Comparison of ENCODE assay signal across 12 cellular contexts in the genomic region with DNA sequence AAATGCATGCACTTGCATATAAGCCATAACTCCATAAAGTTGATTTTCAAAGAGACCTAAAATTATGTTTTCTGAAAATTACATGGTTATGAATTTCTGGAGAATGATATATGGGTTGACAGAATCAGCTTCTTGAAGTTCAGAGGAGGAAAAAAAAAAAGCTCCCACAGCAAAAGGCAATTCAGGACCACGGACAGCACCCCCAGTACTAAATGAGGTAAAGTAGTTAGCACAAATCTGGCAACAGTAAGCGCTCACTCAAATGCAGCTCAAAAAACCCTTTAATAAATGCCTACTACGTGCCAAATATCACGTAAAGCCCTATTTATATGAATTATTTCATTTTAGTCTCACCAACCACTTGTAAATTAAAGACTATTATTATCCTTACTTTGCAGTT.
DNase-seq lines count a peak whose midpoint lies in the region; ATAC-seq, FAIRE-seq and TF ChIP-seq lines count a peak whose summit lies in the region.
"Had no signal": no experiment of that assay in that cellular context is flagged by ENCODE, and none has a peak within 500 bp of the region (broad histone marks: within the 10 kb centered on the region; RNA-seq: fewer than 3 reads in every experiment).

No MANE protein-coding gene starts in this region.

- in situ Hi-C loops in HepG2 (cut with HindIII; ENCODE audit: extremely low pct_ligation_motif_present, low pct_unique_long_range_greater_than_20kb) = no loop called here

- intact Hi-C loops in HepG2 (cut with micrococcal nuclease; ENCODE audit: unreplicated experiment) = no loop called here

- H3K27me3 Mint-ChIP-seq in activated naive CD8-positive, alpha-beta T cell treated with anti-CD3 and anti-CD28 coated beads, Interleukin-2, amount 10 ng/mL, durations not matched to agents 7 days and 5 days = no peaks in the 10 kb centered on the region
- H3K27me3 Mint-ChIP-seq: activated naive CD8-positive, alpha-beta T cell; IgD-negative memory B cell had no signal

- 20% methylated on average over 4 of the region's 4 CpGs for WGBS in HepG2 (ENCODE audit: low lambda C conversion rate)

- no peak overlapping the region for H3K4me3 ChIP-seq in HepG2 (replicated peaks in 1 of 3; ENCODE audit: insufficient read depth in 1 of 3, low read depth in 2 of 3, low read length in 3 of 3)
- H3K4me3 ChIP-seq: transverse colon had no signal

- BruUV-seq in HepG2 (replicated peaks; lab: Mats Ljungman, UMichigan) = no TSS peak

- H3K9me3 Mint-ChIP-seq in activated naive CD8-positive, alpha-beta T cell treated with anti-CD3 and anti-CD28 coated beads, Interleukin-2, amount 10 ng/mL, durations not matched to agents 7 days and 5 days = peaks cover 6% of the 10 kb centered on the region

- no peak for TF ChIP-seq CTCF in HepG2 (CRISPR knock-in tag; IDR thresholded peaks at IDR 0.05)

- H3K4me2 ChIP-seq in HepG2 (ENCODE audit: low read depth, low read length) = no peak overlapping the region

- TF ChIP-seq RAD21 in Ishikawa (IDR thresholded peaks at IDR 0.05; ENCODE audit: low read depth) (no peak), HepG2 (CRISPR knock-in tag; IDR thresholded peaks at IDR 0.05) (no peak)

- no peak overlapping the region for H3K27ac ChIP-seq in HepG2 (ENCODE audit: extremely low read length, insufficient read depth, low read length)
- H3K27ac ChIP-seq: transverse colon had no signal

- no peaks in the 10 kb centered on the region for H3K27me3 ChIP-seq in HepG2 (ENCODE audit: control insufficient read depth in 1 of 2, insufficient read depth in 2 of 2, low read length in 2 of 2)
- H3K27me3 ChIP-seq: transverse colon had no signal

- no peaks in the 10 kb centered on the region for H3K36me3 ChIP-seq in HepG2 (replicated peaks in 1 of 2; ENCODE audit: control insufficient read depth in 1 of 2, insufficient read depth in 2 of 2, low read length in 2 of 2)
- H3K36me3 ChIP-seq: transverse colon had no signal

- H3K9ac ChIP-seq in HepG2 (ENCODE audit: insufficient read depth, low read depth, low read length) = no peak overlapping the region

- no peak overlapping the region for H3K27ac Mint-ChIP-seq in activated naive CD8-positive, alpha-beta T cell treated with anti-CD3 and anti-CD28 coated beads, Interleukin-2, amount 10 ng/mL, durations not matched to agents 7 days and 5 days
- H3K27ac Mint-ChIP-seq: activated naive CD8-positive, alpha-beta T cell; IgD-negative memory B cell had no signal

- ATAC-seq in activated naive CD8-positive, alpha-beta T cell treated with anti-CD3 and anti-CD28 coated beads, Interleukin-2, amount 10 ng/mL, durations not matched to agents 7 days and 5 days (ENCODE audit: low read depth) = no peak
- ATAC-seq in HepG2 (no peak), HG03442 (IDR thresholded peaks at IDR 0.05; ENCODE audit: unreplicated experiment) (no peak), HG02678 (IDR thresholded peaks at IDR 0.05; ENCODE audit: unreplicated experiment) (no peak)

- H3K36me3 Mint-ChIP-seq in activated naive CD8-positive, alpha-beta T cell treated with anti-CD3 and anti-CD28 coated beads, Interleukin-2, amount 10 ng/mL, durations not matched to agents 7 days and 5 days = no peaks in the 10 kb centered on the region
- H3K36me3 Mint-ChIP-seq: activated naive CD8-positive, alpha-beta T cell; IgD-negative memory B cell had no signal

- no peaks in the 10 kb centered on the region for H3K4me1 Mint-ChIP-seq in activated naive CD8-positive, alpha-beta T cell treated with anti-CD3 and anti-CD28 coated beads, Interleukin-2, amount 10 ng/mL, durations not matched to agents 7 days and 5 days
- H3K4me1 Mint-ChIP-seq: IgD-negative memory B cell had no signal

- FAIRE-seq in HepG2 (lab: Jason Lieb, UNC) = peak; percentile 79
- FAIRE-seq: GM12891 had no signal

- POLR2A ChIA-PET in activated naive CD8-positive, alpha-beta T cell treated with anti-CD3 and anti-CD28 coated beads, Interleukin-2, amount 10 ng/mL, durations not matched to agents 7 days and 5 days (lab: Charles Lee) = no interaction called here
- POLR2A ChIA-PET in HepG2 (lab: Yijun Ruan, JAX) = no interaction called here

- peak; percentile 16 for DNase-seq in Ammon's horn (ENCODE audit: low spot score)
- peak; percentile 42 for DNase-seq in activated naive CD8-positive, alpha-beta T cell treated with anti-CD3 and anti-CD28 coated beads, Interleukin-2, amount 10 ng/mL, durations not matched to agents 7 days and 5 days
- peak; percentile 43 for DNase-seq in HepG2 (ENCODE audit: low spot score)
- no peak for DNase-seq in cerebellum (ENCODE audit: low spot score)
- DNase-seq in NCI-H1930 (lab: John Stamatoyannopoulos, UW) = no peak
- DNase-seq: transverse colon had no signal

- no peaks in the 10 kb centered on the region for H3K4me1 ChIP-seq in HepG2 (ENCODE audit: insufficient read depth, low read length)
- H3K4me1 ChIP-seq: transverse colon had no signal

- H3K9me3 ChIP-seq in HepG2 (ENCODE audit: low read length) = no peaks in the 10 kb centered on the region
- H3K9me3 ChIP-seq: transverse colon had no signal

- no peak overlapping the region for H3K4me3 Mint-ChIP-seq in activated naive CD8-positive, alpha-beta T cell treated with anti-CD3 and anti-CD28 coated beads, Interleukin-2, amount 10 ng/mL, durations not matched to agents 7 days and 5 days
- H3K4me3 Mint-ChIP-seq: activated naive CD8-positive, alpha-beta T cell; IgD-negative memory B cell had no signal

- TF ChIP-seq EP300 in Ishikawa (IDR thresholded peaks at IDR 0.05; ENCODE audit: borderline replicate concordance) (no peak), HepG2 (IDR thresholded peaks at IDR 0.05; ENCODE audit: low read depth in 2 of 2, low read length in 2 of 2) (no peak), HepG2 (CRISPR knock-in tag; IDR thresholded peaks at IDR 0.05; ENCODE audit: borderline replicate concordance) (no peak)

- CTCF ChIA-PET in HepG2 (lab: Yijun Ruan, JAX; ENCODE audit: low intra/inter-chr PET ratio, low total read pairs) = no interaction called here

- no peaks in the 10 kb centered on the region for H4K20me1 ChIP-seq in HepG2 (ENCODE audit: insufficient read depth, low read length)

- no peak for TF ChIP-seq POLR2A in HepG2 (IDR thresholded peaks at IDR 0.05; ENCODE audit: insufficient read depth in 1 of 2, low read depth in 2 of 2, low read length in 2 of 2)

- no peak overlapping the region for H2AFZ ChIP-seq in HepG2 (ENCODE audit: low read length)

- H3K79me2 ChIP-seq in HepG2 (ENCODE audit: insufficient read depth, low read length) = no peaks in the 10 kb centered on the region

TF ChIP-seq in Ishikawa, 13 proteins besides CTCF, POLR2A, EP300 and RAD21:
- no peak for TF ChIP-seq FOXM1 (IDR thresholded peaks at IDR 0.05; ENCODE audit: borderline replicate concordance, low read depth)
- TF ChIP-seq, protein P1, sequence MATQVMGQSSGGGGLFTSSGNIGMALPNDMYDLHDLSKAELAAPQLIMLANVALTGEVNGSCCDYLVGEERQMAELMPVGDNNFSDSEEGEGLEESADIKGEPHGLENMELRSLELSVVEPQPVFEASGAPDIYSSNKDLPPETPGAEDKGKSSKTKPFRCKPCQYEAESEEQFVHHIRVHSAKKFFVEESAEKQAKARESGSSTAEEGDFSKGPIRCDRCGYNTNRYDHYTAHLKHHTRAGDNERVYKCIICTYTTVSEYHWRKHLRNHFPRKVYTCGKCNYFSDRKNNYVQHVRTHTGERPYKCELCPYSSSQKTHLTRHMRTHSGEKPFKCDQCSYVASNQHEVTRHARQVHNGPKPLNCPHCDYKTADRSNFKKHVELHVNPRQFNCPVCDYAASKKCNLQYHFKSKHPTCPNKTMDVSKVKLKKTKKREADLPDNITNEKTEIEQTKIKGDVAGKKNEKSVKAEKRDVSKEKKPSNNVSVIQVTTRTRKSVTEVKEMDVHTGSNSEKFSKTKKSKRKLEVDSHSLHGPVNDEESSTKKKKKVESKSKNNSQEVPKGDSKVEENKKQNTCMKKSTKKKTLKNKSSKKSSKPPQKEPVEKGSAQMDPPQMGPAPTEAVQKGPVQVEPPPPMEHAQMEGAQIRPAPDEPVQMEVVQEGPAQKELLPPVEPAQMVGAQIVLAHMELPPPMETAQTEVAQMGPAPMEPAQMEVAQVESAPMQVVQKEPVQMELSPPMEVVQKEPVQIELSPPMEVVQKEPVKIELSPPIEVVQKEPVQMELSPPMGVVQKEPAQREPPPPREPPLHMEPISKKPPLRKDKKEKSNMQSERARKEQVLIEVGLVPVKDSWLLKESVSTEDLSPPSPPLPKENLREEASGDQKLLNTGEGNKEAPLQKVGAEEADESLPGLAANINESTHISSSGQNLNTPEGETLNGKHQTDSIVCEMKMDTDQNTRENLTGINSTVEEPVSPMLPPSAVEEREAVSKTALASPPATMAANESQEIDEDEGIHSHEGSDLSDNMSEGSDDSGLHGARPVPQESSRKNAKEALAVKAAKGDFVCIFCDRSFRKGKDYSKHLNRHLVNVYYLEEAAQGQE (IDR thresholded peaks at IDR 0.05; ENCODE audit: low read depth) = peak; percentile 93
TF ChIP-seq in Ishikawa: peak in this region for 1.

TF ChIP-seq in HepG2, 621 proteins besides CTCF, POLR2A, EP300 and RAD21 (continues in another document):
- TF ChIP-seq, protein P2, sequence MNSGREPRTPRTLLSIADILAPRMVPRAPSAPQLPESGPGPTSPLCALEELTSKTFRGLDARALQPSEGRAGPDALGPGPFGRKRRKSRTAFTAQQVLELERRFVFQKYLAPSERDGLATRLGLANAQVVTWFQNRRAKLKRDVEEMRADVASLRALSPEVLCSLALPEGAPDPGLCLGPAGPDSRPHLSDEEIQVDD (CRISPR knock-in tag; IDR thresholded peaks at IDR 0.05; ENCODE audit: borderline replicate concordance) = no peak
- 0 out of 2 replicates have a peak, but pooled peaks have one; percentile 26 for TF ChIP-seq THAP11 (CRISPR knock-in tag; IDR thresholded peaks at IDR 0.05)
- TF ChIP-seq ZNF614 (CRISPR knock-in tag; IDR thresholded peaks at IDR 0.05; ENCODE audit: borderline replicate concordance) = no peak
- peak; percentile 83; the same call in 1 of the 2 replicates for TF ChIP-seq KLF6 (CRISPR knock-in tag; IDR thresholded peaks at IDR 0.05)
- no peak for TF ChIP-seq ZC3H13 (CRISPR knock-in tag; IDR thresholded peaks at IDR 0.05)
- no peak for TF ChIP-seq NBN (conservative IDR thresholded peaks at IDR 0.05)
- TF ChIP-seq ZNF20 (CRISPR knock-in tag; IDR thresholded peaks at IDR 0.05) = no peak
- no peak for TF ChIP-seq RORA (CRISPR knock-in tag; IDR thresholded peaks at IDR 0.05)
- peak; percentile 37; the same call in 1 of the 2 replicates for TF ChIP-seq SRY (CRISPR knock-in tag; IDR thresholded peaks at IDR 0.05)
- no peak for TF ChIP-seq ZNF746 (CRISPR knock-in tag; IDR thresholded peaks at IDR 0.05)
- no peak for TF ChIP-seq ZNF740 (CRISPR knock-in tag; IDR thresholded peaks at IDR 0.05)
- no peak for TF ChIP-seq SRF (IDR thresholded peaks at IDR 0.05; ENCODE audit: low read depth, low read length)

Comparison
In these comparisons a context has a peak if more than half of its experiments do, and no peak if none do; other contexts are left out.
1. DNase-seq: peak in Ammon's horn (single experiment), activated naive CD8-positive, alpha-beta T cell treated with anti-CD3 and anti-CD28 coated beads, Interleukin-2, amount 10 ng/mL, durations not matched to agents 7 days and 5 days (single experiment) and HepG2 (single experiment); none in cerebellum (single experiment) and NCI-H1930 (0 of 2).